ENCODE assay signal across 8 cellular contexts in genomic region chr4:13545394-13545808, GRCh38. TPM values are rescaled to one million over a fixed set of nuclear protein-coding genes. Genes with fewer than 3 reads are reported as not detected.
DNase-seq lines count a peak whose midpoint lies in the region; ATAC-seq, FAIRE-seq and TF ChIP-seq lines count a peak whose summit lies in the region.

No MANE protein-coding gene starts in this region.

- FAIRE-seq in kidney (lab: Jason Lieb, UNC), result no peak

- H3K27ac Mint-ChIP-seq in activated naive CD4-positive, alpha-beta T cell treated with anti-CD3 and anti-CD28 coated beads for 36 hours, result no peak overlapping the region
- H3K27ac Mint-ChIP-seq in activated naive CD4-positive, alpha-beta T cell treated with anti-CD3 and anti-CD28 coated beads, Interleukin-2, amount 50 U/mL, for 72 hours, result peak overlapping the region; percentile 50 to 62

- no peaks in the 10 kb centered on the region for H3K36me3 ChIP-seq in kidney (ENCODE audit: control insufficient read depth in 1 of 2, insufficient read depth in 2 of 2, low read length in 2 of 2)
- H3K36me3 ChIP-seq in subcutaneous abdominal adipose tissue (ENCODE audit: control insufficient read depth in 5 of 5, insufficient read depth in 5 of 5, low read length in 5 of 5), result no peaks in the 10 kb centered on the region

- no peaks in the 10 kb centered on the region for H3K9me3 Mint-ChIP-seq in activated naive CD4-positive, alpha-beta T cell treated with anti-CD3 and anti-CD28 coated beads for 36 hours
- H3K9me3 Mint-ChIP-seq in activated naive CD4-positive, alpha-beta T cell treated with anti-CD3 and anti-CD28 coated beads, Interleukin-2, amount 50 U/mL, for 72 hours, result no peaks in the 10 kb centered on the region

- H3K27ac ChIP-seq in kidney (ENCODE audit: low read depth in 2 of 2, low read length in 2 of 2), result no peak overlapping the region
- no peak overlapping the region for H3K27ac ChIP-seq in subcutaneous abdominal adipose tissue (ENCODE audit: low read depth, low read length)

- H3K4me1 ChIP-seq in kidney (ENCODE audit: control insufficient read depth in 1 of 2, insufficient read depth in 1 of 2, low read depth in 1 of 2, low read length in 2 of 2) (peaks cover 6 to 19% of the 10 kb centered on the region in 2 donors), subcutaneous abdominal adipose tissue (ENCODE audit: control insufficient read depth in 5 of 5, insufficient read depth in 5 of 5, low read length in 5 of 5) (peaks cover 0 to 51% (median 45%) of the 10 kb centered on the region in 5 donors)

- no peak for TF ChIP-seq CTCF in kidney (IDR thresholded peaks at IDR 0.05; ENCODE audit: borderline replicate concordance, extremely low read depth, insufficient read depth)

- H3K4me3 Mint-ChIP-seq in activated naive CD4-positive, alpha-beta T cell treated with anti-CD3 and anti-CD28 coated beads for 36 hours, result peak overlapping the region; percentile 79

- CTCF ChIA-PET in activated naive CD4-positive, alpha-beta T cell treated with anti-CD3 and anti-CD28 coated beads for 36 hours (lab: Charles Lee), result no interaction called here

- intact Hi-C loops in activated naive CD4-positive, alpha-beta T cell treated with anti-CD3 and anti-CD28 coated beads for 36 hours (cut with micrococcal nuclease), result loop anchor here (5.0 to 10.0 kb wide), 2 partner anchors 143 to 351 kb away; no protein-coding TSS in a partner anchor
- intact Hi-C loops in kidney (cut with DNase I), result loop anchor here (10.0 kb wide), 1 partner anchor 691 kb away; no protein-coding TSS in a partner anchor

- H3K27me3 Mint-ChIP-seq in activated naive CD4-positive, alpha-beta T cell treated with anti-CD3 and anti-CD28 coated beads for 36 hours (ENCODE audit: low read depth), result peaks cover 63% of the 10 kb centered on the region

- ATAC-seq in activated naive CD4-positive, alpha-beta T cell treated with anti-CD3 and anti-CD28 coated beads, Interleukin-2, amount 50 U/mL, for 72 hours, result no peak

- DNase-seq in activated naive CD4-positive, alpha-beta T cell treated with anti-CD3 and anti-CD28 coated beads for 36 hours, result no peak
- DNase-seq in activated naive CD4-positive, alpha-beta T cell treated with anti-CD3 and anti-CD28 coated beads, Interleukin-2, amount 50 U/mL, for 16 hours, result no peak
- DNase-seq in activated naive CD4-positive, alpha-beta T cell treated with anti-CD3 and anti-CD28 coated beads, Interleukin-2, amount 50 U/mL, for 72 hours (ENCODE audit: low spot score in 2 of 2), result no peak
- DNase-seq in kidney (no peak), cerebellum (ENCODE audit: low spot score) (no peak), NCI-H446 treated with DMSO at 0.1 percent for 48 hours (lab: John Stamatoyannopoulos, UW) (no peak), DMS 273 (lab: John Stamatoyannopoulos, UW; ENCODE audit: unreplicated experiment) (no peak)

- H3K27me3 ChIP-seq in subcutaneous abdominal adipose tissue (ENCODE audit: control insufficient read depth in 5 of 5, insufficient read depth in 4 of 5, low read length in 5 of 5), result peaks cover 48 to 81% (median 69%) of the 10 kb centered on the region in 5 donors

- peaks cover 52% of the 10 kb centered on the region for H3K4me1 Mint-ChIP-seq in activated naive CD4-positive, alpha-beta T cell treated with anti-CD3 and anti-CD28 coated beads for 36 hours (ENCODE audit: low read depth)

- no peaks in the 10 kb centered on the region for H3K36me3 Mint-ChIP-seq in activated naive CD4-positive, alpha-beta T cell treated with anti-CD3 and anti-CD28 coated beads for 36 hours (ENCODE audit: low read depth)
- H3K36me3 Mint-ChIP-seq in activated naive CD4-positive, alpha-beta T cell treated with anti-CD3 and anti-CD28 coated beads, Interleukin-2, amount 50 U/mL, for 72 hours, result peaks cover 17 to 31% of the 10 kb centered on the region in 2 donors

- no peak overlapping the region for H3K9ac ChIP-seq in kidney (ENCODE audit: low read length in 2 of 2)
- no peak overlapping the region for H3K9ac ChIP-seq in subcutaneous abdominal adipose tissue (ENCODE audit: low read length in 5 of 5)

- peaks cover 0 to 4% of the 10 kb centered on the region in 2 donors for H3K9me3 ChIP-seq in kidney (ENCODE audit: control insufficient read depth in 1 of 2, low read length in 2 of 2)
- no peaks in the 10 kb centered on the region for H3K9me3 ChIP-seq in subcutaneous abdominal adipose tissue (ENCODE audit: control insufficient read depth in 5 of 5, low read length in 5 of 5)

- H3K4me3 ChIP-seq in kidney (ENCODE audit: low read length in 2 of 2) (peak overlapping the region; percentile 43 to 51), subcutaneous abdominal adipose tissue (ENCODE audit: low read depth in 1 of 5, low read length in 5 of 5) (peak overlapping the region; percentile 59 to 76 (median 71))

RNA-seq across cellular contexts. Expression of gene NKX3-2, which starts 1.1 kb away (rescaled TPM):
- not detected for total RNA-seq in activated naive CD4-positive, alpha-beta T cell treated with anti-CD3 and anti-CD28 coated beads for 36 hours
- total RNA-seq in activated naive CD4-positive, alpha-beta T cell treated with anti-CD3 and anti-CD28 coated beads, Interleukin-2, amount 50 U/mL, for 72 hours, result not detected
- total RNA-seq in kidney, result not detected
- polyA plus RNA-seq in kidney (ENCODE audit: insufficient read depth, low read depth, low replicate concordance), result 0.17 TPM
- 0.18 TPM for total RNA-seq in cerebellum
